8 cellular contexts compared by ENCODE assay signal in genomic region chr12:102120564-102120873, GRCh38.
A peak's percentile ranks its signal among the peaks of the same experiment; 100 is the strongest.
DNase-seq lines count a peak whose midpoint lies in the region; ATAC-seq and TF ChIP-seq lines count a peak whose summit lies in the region.

No MANE protein-coding gene starts in this region.

- H3K4me2 ChIP-seq in parathyroid adenoma (ENCODE audit: low read length) = peak overlapping the region; percentile 72

- H2AFZ ChIP-seq in parathyroid adenoma = peak overlapping the region; percentile 100

- DNase-seq in NB4 (ENCODE audit: low read depth) (no peak), epithelial cell of esophagus (ENCODE audit: low read depth) (no peak), SIG-M5 treated with dmso at 0.1 percent for 504 hours (lab: John Stamatoyannopoulos, UW; ENCODE audit: unreplicated experiment) (no peak), MV-4-11 (lab: John Stamatoyannopoulos, UW) (no peak)
- no peak for DNase-seq in effector CD8-positive, alpha-beta T cell (lab: John Stamatoyannopoulos, UW)

- H3K27ac ChIP-seq in parathyroid adenoma = no peak overlapping the region

- H3K9ac ChIP-seq in parathyroid adenoma = no peak overlapping the region

- H3K36me3 ChIP-seq in parathyroid adenoma (ENCODE audit: control insufficient read depth, insufficient read depth, low read length) = no peaks in the 10 kb centered on the region

- no peak for TF ChIP-seq POLR2A in NB4 (IDR thresholded peaks at IDR 0.05; ENCODE audit: extremely low read depth, insufficient read length)

- peaks cover 3% of the 10 kb centered on the region for H3K4me1 ChIP-seq in parathyroid adenoma

- H3K79me2 ChIP-seq in parathyroid adenoma = no peaks in the 10 kb centered on the region

- ATAC-seq in HG02571 (IDR thresholded peaks at IDR 0.05; ENCODE audit: unreplicated experiment) = no peak

- TF ChIP-seq CTCF in GM12875 (IDR thresholded peaks at IDR 0.05; ENCODE audit: borderline replicate concordance, insufficient read depth, low read depth, low read length) = no peak
- no peak for TF ChIP-seq CTCF in NB4 (IDR thresholded peaks at IDR 0.05; ENCODE audit: low read depth, low read length)
- TF ChIP-seq CTCF in epithelial cell of esophagus (IDR thresholded peaks at IDR 0.05; ENCODE audit: insufficient read depth, low read depth, low read length, missing control alignments) = no peak
- TF ChIP-seq CTCF in parathyroid adenoma (IDR thresholded peaks at IDR 0.05) = no peak

- peak overlapping the region; percentile 73 for H3K4me3 ChIP-seq in GM12875 (ENCODE audit: low read depth, low read length)
- peak overlapping the region; percentile 80 for H3K4me3 ChIP-seq in NB4 (ENCODE audit: low read depth, low read length)
- peak overlapping the region; percentile 82 for H3K4me3 ChIP-seq in epithelial cell of esophagus (ENCODE audit: low read length)
- H3K4me3 ChIP-seq in parathyroid adenoma (ENCODE audit: low read depth, low read length) = peak overlapping the region; percentile 94

- no peaks in the 10 kb centered on the region for H3K9me3 ChIP-seq in parathyroid adenoma (ENCODE audit: control insufficient read depth, low read length)

- H3K27me3 ChIP-seq in parathyroid adenoma (ENCODE audit: control insufficient read depth, insufficient read depth, low read length) = no peaks in the 10 kb centered on the region
